8 cellular contexts compared by ENCODE assay signal in the genomic region with DNA sequence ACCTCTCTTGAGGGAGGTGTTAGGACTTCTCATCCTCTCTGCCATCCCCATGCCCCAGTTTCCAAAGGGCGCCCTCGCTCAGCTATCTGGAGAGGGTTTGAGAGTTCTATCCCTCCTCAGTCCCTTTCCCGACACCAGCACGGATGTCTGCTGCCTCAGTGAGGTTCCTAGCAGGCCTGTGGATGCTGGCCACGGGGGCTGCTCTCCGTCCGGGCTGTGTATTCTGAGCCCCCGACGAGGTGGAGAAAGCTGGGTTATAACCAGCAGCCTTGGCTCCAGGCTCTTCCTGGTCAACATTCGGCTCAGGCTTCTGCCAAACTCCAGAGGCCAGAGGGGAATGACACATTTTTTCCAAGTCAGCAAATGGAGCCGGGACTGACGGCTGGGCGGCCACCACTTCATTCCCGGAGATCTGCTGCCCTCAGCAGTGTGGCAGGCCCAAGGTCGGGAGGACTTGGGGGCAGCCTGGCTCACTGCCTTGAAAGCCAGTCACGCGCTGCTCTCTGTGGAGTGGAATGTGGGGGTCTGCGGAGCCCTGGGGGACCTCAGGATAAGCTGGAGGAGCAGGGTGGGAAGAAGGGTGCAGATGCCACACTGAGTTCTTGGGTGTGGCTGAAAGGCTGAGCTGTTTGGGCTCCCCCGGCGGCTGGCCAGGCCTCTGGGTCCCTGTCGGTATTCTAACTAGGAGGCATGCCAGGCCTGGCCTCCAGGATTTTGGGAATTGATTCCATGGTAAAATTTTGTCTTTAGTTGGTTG. TPM values are rescaled to one million over a fixed set of nuclear protein-coding genes. Genes with fewer than 3 reads are reported as not detected.
DNase-seq lines count a peak whose midpoint lies in the region; ATAC-seq, FAIRE-seq and TF ChIP-seq lines count a peak whose summit lies in the region.

No MANE protein-coding gene starts in this region.

- no peak for TF ChIP-seq CTCF in 22Rv1 (IDR thresholded peaks at IDR 0.05)

- FAIRE-seq in urothelium cell line (lab: Jason Lieb, UNC): no peak

- ATAC-seq in HG02610 (IDR thresholded peaks at IDR 0.05; ENCODE audit: unreplicated experiment): no peak

- H3K9ac ChIP-seq in duodenal mucosa (ENCODE audit: low read depth in 1 of 2, low read length in 2 of 2) (peak overlapping the region; percentile 30 to 34), mucosa of stomach (ENCODE audit: low read length) (peak overlapping the region; percentile 95)

- no peaks in the 10 kb centered on the region for H3K9me3 ChIP-seq in MG63
- no peaks in the 10 kb centered on the region for H3K9me3 ChIP-seq in duodenal mucosa (ENCODE audit: control insufficient read depth in 1 of 2, low read length in 2 of 2)
- H3K9me3 ChIP-seq in mucosa of stomach (ENCODE audit: control insufficient read depth, low read length): no peaks in the 10 kb centered on the region

- H3K4me1 ChIP-seq in duodenal mucosa (ENCODE audit: control insufficient read depth in 1 of 2, insufficient read depth in 2 of 2, low read length in 2 of 2): peaks cover 36 to 51% of the 10 kb centered on the region in 2 donors
- peaks cover 50% of the 10 kb centered on the region for H3K4me1 ChIP-seq in mucosa of stomach (ENCODE audit: control insufficient read depth, insufficient read depth, low read length)

- peaks cover 30% of the 10 kb centered on the region for H3K36me3 ChIP-seq in MG63
- H3K36me3 ChIP-seq in duodenal mucosa (ENCODE audit: control insufficient read depth in 1 of 2, insufficient read depth in 2 of 2, low read length in 2 of 2): peaks cover 18 to 42% of the 10 kb centered on the region in 2 donors
- H3K36me3 ChIP-seq in mucosa of stomach (ENCODE audit: control insufficient read depth, insufficient read depth, low read length): peaks cover 15% of the 10 kb centered on the region

- H3K27me3 ChIP-seq in MG63: no peaks in the 10 kb centered on the region
- no peaks in the 10 kb centered on the region for H3K27me3 ChIP-seq in duodenal mucosa (ENCODE audit: control insufficient read depth in 1 of 2, insufficient read depth in 2 of 2, low read length in 2 of 2)
- no peaks in the 10 kb centered on the region for H3K27me3 ChIP-seq in mucosa of stomach (ENCODE audit: control insufficient read depth, insufficient read depth, low read length)

- DNase-seq in MG63 (peak; percentile 69), posterior cingulate gyrus (no peak), NCI-H82 treated with DMSO at 0.1 percent for 48 hours (lab: John Stamatoyannopoulos, UW; ENCODE audit: unreplicated experiment) (no peak), urothelium cell line (ENCODE audit: low spot score) (no peak)

- intact Hi-C loops in posterior cingulate gyrus (cut with DNase I): loop anchor here (1.0 to 5.0 kb wide), 2 partner anchors 472 to 644 kb away; no protein-coding TSS in a partner anchor

- peak overlapping the region; percentile 99 for H3K27ac ChIP-seq in 22Rv1
- peak overlapping the region; percentile 73 for H3K27ac ChIP-seq in duodenal mucosa (ENCODE audit: low read depth, low read length)

- H3K4me3 ChIP-seq in MG63 (no peak overlapping the region), duodenal mucosa (ENCODE audit: low read depth in 1 of 2, low read length in 2 of 2) (no peak overlapping the region), mucosa of stomach (ENCODE audit: low read length) (no peak overlapping the region)

RNA-seq across cellular contexts. Expression of gene PTPA, which starts 27.4 kb away (rescaled TPM):
- 76.3 and 127 TPM in 2 replicates for total RNA-seq in MG63 (2014; rRNA removed; shearing (Covaris generic); ENCODE audit: low replicate concordance)

RNA-seq across cellular contexts. Expression of gene CRAT, which starts 28.1 kb away (rescaled TPM):
- total RNA-seq in MG63 (2014; rRNA removed; shearing (Covaris generic); ENCODE audit: low replicate concordance): 16.3 and 17.5 TPM in 2 replicates

RNA-seq across cellular contexts. Expression of gene IER5L, which starts 39.4 kb away (rescaled TPM):
- 15.7 and 21.7 TPM in 2 replicates for total RNA-seq in MG63 (2014; rRNA removed; shearing (Covaris generic); ENCODE audit: low replicate concordance)

RNA-seq across cellular contexts. Expression of gene DOLPP1, which starts 57.7 kb away (rescaled TPM):
- 18.4 and 24.9 TPM in 2 replicates for total RNA-seq in MG63 (2014; rRNA removed; shearing (Covaris generic); ENCODE audit: low replicate concordance)
